16 cellular contexts compared by ENCODE assay signal in the genomic region with DNA sequence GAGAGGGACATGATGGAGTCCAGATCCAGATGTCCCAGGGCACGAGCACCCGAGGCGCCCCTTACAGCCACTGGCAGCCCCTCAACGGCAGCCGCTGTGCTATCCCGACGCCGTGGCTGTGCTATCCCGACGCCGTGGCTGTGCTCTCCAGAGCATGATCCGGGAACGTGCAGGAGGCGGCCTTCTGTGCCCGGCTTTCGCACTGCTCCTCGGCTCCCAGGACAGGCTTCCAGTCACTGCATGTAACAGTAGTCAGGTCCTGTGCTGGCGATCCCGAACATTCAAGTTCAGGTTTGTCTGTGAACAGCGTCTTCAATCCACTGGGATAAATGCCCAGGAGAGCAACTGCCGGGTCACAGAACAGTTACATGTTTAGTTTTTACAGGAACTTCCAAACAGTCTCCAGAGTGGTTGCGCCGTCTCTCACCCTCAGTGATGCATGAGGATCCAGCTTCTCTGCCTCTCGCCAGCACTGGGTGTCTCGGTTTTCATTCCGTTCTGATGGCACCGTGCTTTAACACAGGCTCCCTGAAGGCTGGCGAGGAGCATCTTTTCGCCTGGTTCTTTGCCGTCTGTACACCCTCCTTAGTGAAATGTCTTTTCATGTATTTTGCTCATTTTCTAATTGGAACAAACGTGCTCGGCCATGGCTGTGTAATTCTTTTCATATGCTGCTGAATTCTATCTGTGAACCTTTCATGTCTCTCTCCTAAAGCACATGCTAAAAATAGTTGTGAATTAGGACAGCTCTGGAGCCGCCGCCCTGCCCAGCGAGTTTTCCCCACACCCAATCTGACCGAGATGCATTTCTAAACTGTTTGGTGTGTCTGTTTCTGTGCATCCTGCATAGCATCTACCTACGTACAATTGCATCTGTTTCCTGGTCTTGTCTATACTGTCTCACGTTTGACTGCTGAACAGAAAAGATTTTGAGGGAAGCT.
A peak's percentile ranks its signal among the peaks of the same experiment; 100 is the strongest.
DNase-seq lines count a peak whose midpoint lies in the region; ATAC-seq and TF ChIP-seq lines count a peak whose summit lies in the region.
"Had no signal": no experiment of that assay in that cellular context is flagged by ENCODE, and none has a peak within 500 bp of the region (broad histone marks: within the 10 kb centered on the region; RNA-seq: fewer than 3 reads in every experiment).

No MANE protein-coding gene starts in this region.

- H3F3A ChIP-seq in neural progenitor cell (ENCODE audit: low read depth): no peaks in the 10 kb centered on the region

- no peaks in the 10 kb centered on the region for H3K79me2 ChIP-seq in neural progenitor cell (ENCODE audit: low read depth)

- no peak for TF ChIP-seq CTCF in neural progenitor cell (IDR thresholded peaks at IDR 0.05)

- intact Hi-C loops in Right ventricle myocardium superior (cut with DNase I): no loop called here

- no peaks in the 10 kb centered on the region for H4K20me1 ChIP-seq in BLaER1
- H4K20me1 ChIP-seq in neural progenitor cell (ENCODE audit: low read depth): no peaks in the 10 kb centered on the region

- DNase-seq in H7 (peak; percentile 40), Right ventricle myocardium superior (no peak), neural progenitor cell (ENCODE audit: low spot score) (no peak), midbrain (lab: John Stamatoyannopoulos, UW) (no peak)
- DNase-seq in activated CD4-positive, alpha-beta T cell treated with anti-CD3 and anti-CD28 coated beads for 48 hours: no peak
- DNase-seq: activated CD4-positive, alpha-beta memory T cell treated with anti-CD3 and anti-CD28 coated beads, Interleukin-2, amount 10 ng/mL, durations not matched to agents 7 days and 5 days; activated T-cell treated with anti-CD3 and anti-CD28 coated beads, Interleukin-2, amount 50 U/mL, for 4 hours; MM.1S; NCI-H2029; nucleus accumbens; Peyer's patch had no signal

- no peak overlapping the region for H3K9ac ChIP-seq in BLaER1
- no peak overlapping the region for H3K9ac ChIP-seq in neural progenitor cell

- peaks cover 10% of the 10 kb centered on the region for H3K27me3 Mint-ChIP-seq in neural progenitor cell (ENCODE audit: insufficient read depth, low read depth)
- H3K27me3 Mint-ChIP-seq: activated CD4-positive, alpha-beta memory T cell treated with anti-CD3 and anti-CD28 coated beads, Interleukin-2, amount 10 ng/mL, durations not matched to agents 7 days and 5 days had no signal

- ATAC-seq in Right ventricle myocardium superior (ENCODE audit: poor library complexity): peak; percentile 83
- no peak for ATAC-seq in GM18502 (IDR thresholded peaks at IDR 0.05; ENCODE audit: poor library complexity, unreplicated experiment)
- no peak for ATAC-seq in HG02588 (IDR thresholded peaks at IDR 0.05; ENCODE audit: unreplicated experiment)
- ATAC-seq: activated naive CD4-positive, alpha-beta T cell treated with anti-CD3 and anti-CD28 coated beads, Interleukin-2, amount 50 U/mL, for 72 hours; activated T-cell treated with anti-CD3 and anti-CD28 coated beads, Interleukin-2, amount 50 U/mL, for 4 hours; HepG2 had no signal

- H3K36me3 ChIP-seq in BLaER1 (peaks cover 25% of the 10 kb centered on the region), H7 (replicated peaks; ENCODE audit: control insufficient read depth, insufficient read depth, low read length) (no peaks in the 10 kb centered on the region), neural progenitor cell (no peaks in the 10 kb centered on the region)
- H3K36me3 ChIP-seq: Peyer's patch had no signal

- H3K27me3 ChIP-seq in BLaER1 (no peaks in the 10 kb centered on the region), H7 (ENCODE audit: control insufficient read depth, insufficient read depth, low read length) (no peaks in the 10 kb centered on the region), neural progenitor cell (no peaks in the 10 kb centered on the region)
- H3K27me3 ChIP-seq: Peyer's patch had no signal

- H3K27ac ChIP-seq in BLaER1 (no peak overlapping the region), neural progenitor cell (no peak overlapping the region)
- H3K27ac ChIP-seq: Peyer's patch had no signal

- H3K4me1 ChIP-seq in BLaER1 (peaks cover 20% of the 10 kb centered on the region), neural progenitor cell (no peaks in the 10 kb centered on the region)
- H3K4me1 ChIP-seq: Peyer's patch had no signal

- H3K9me3 ChIP-seq in BLaER1 (peaks cover 7% of the 10 kb centered on the region; the same call in 1 of the 2 replicates), neural progenitor cell (ENCODE audit: low read depth) (no peaks in the 10 kb centered on the region)
- H3K9me3 ChIP-seq: Peyer's patch had no signal

- peaks cover 12% of the 10 kb centered on the region for H3K9me3 Mint-ChIP-seq in neural progenitor cell
- H3K9me3 Mint-ChIP-seq: activated CD4-positive, alpha-beta memory T cell treated with anti-CD3 and anti-CD28 coated beads, Interleukin-2, amount 10 ng/mL, durations not matched to agents 7 days and 5 days; activated naive CD4-positive, alpha-beta T cell treated with anti-CD3 and anti-CD28 coated beads, Interleukin-2, amount 50 U/mL, for 72 hours; activated T-cell treated with anti-CD3 and anti-CD28 coated beads, Interleukin-2, amount 50 U/mL, for 4 hours had no signal

- no peak overlapping the region for H3K4me3 Mint-ChIP-seq in neural progenitor cell
- H3K4me3 Mint-ChIP-seq: activated CD4-positive, alpha-beta memory T cell treated with anti-CD3 and anti-CD28 coated beads, Interleukin-2, amount 10 ng/mL, durations not matched to agents 7 days and 5 days; activated T-cell treated with anti-CD3 and anti-CD28 coated beads, Interleukin-2, amount 50 U/mL, for 4 hours had no signal

- peak overlapping the region; percentile 42 for H3K27ac Mint-ChIP-seq in neural progenitor cell
- H3K27ac Mint-ChIP-seq: activated CD4-positive, alpha-beta memory T cell treated with anti-CD3 and anti-CD28 coated beads, Interleukin-2, amount 10 ng/mL, durations not matched to agents 7 days and 5 days had no signal

- H3K4me3 ChIP-seq in BLaER1 (no peak overlapping the region), H7 (ENCODE audit: insufficient read depth, low read depth, low read length) (no peak overlapping the region), neural progenitor cell (no peak overlapping the region)
- H3K4me3 ChIP-seq: Peyer's patch had no signal

- peaks cover 5% of the 10 kb centered on the region for H3K4me1 Mint-ChIP-seq in neural progenitor cell
- H3K4me1 Mint-ChIP-seq: activated CD4-positive, alpha-beta memory T cell treated with anti-CD3 and anti-CD28 coated beads, Interleukin-2, amount 10 ng/mL, durations not matched to agents 7 days and 5 days had no signal

- no peak overlapping the region for H2AFZ ChIP-seq in neural progenitor cell (replicated peaks)

- peaks cover 26% of the 10 kb centered on the region for H3K36me3 Mint-ChIP-seq in neural progenitor cell

- H3K4me2 ChIP-seq in BLaER1 (0 out of 2 replicates have a peak overlapping the region, but pooled peaks have one; percentile 32), neural progenitor cell (no peak overlapping the region)
